In the genomic region with DNA sequence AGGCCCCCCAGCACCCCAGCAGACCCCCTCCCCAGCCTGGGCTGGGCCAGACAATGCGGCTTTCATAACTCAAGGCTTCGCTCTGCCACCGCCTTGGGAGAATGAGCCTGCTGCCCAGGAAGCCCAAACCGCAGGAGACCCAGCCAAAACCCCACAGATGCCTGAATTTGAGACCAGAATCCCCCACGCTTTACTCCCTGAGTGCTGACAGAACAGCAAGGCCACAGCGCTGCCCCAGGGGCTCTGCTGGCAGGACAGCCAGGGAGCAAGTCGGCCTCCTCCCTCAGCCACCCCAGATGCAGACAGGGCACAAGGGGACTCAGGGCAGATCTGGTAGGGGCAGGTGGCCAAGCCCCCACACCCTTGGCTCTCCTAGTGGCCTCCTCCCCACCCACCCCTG, we compare ENCODE assay signal across 22 cellular contexts. TPM values are rescaled to one million over a fixed set of nuclear protein-coding genes. Genes with fewer than 3 reads are reported as not detected.
DNase-seq lines count a peak whose midpoint lies in the region; ATAC-seq and TF ChIP-seq lines count a peak whose summit lies in the region.
"Had no signal": no experiment of that assay in that cellular context is flagged by ENCODE, and none has a peak within 500 bp of the region (broad histone marks: within the 10 kb centered on the region; RNA-seq: fewer than 3 reads in every experiment).

No MANE protein-coding gene starts in this region.

- WGBS in smooth muscle cell (ENCODE audit: low lambda C conversion rate), result 70% methylated on average over 7 of the region's 7 CpGs

- intact Hi-C loops in breast epithelium (cut with DNase I; ENCODE audit: low total_unique reads), result no loop called here

- no peak overlapping the region for H2AFZ ChIP-seq in smooth muscle cell (ENCODE audit: low read depth)

- no peak overlapping the region for H3K9ac ChIP-seq in smooth muscle cell (ENCODE audit: low read depth)

- no peak for ATAC-seq in activated naive CD4-positive, alpha-beta T cell treated with anti-CD3 and anti-CD28 coated beads, Interleukin-2, amount 50 U/mL, for 72 hours
- ATAC-seq in HG03342 (IDR thresholded peaks at IDR 0.05; ENCODE audit: unreplicated experiment), result no peak
- ATAC-seq: activated T-cell treated with anti-CD3 and anti-CD28 coated beads, Interleukin-2, amount 50 U/mL, for 72 hours; left lung had no signal

- no peaks in the 10 kb centered on the region for H3K27me3 Mint-ChIP-seq in mesothelial cell of epicardium (ENCODE audit: low read depth)

- peak overlapping the region; percentile 83 to 87 for H3K27ac ChIP-seq in breast epithelium
- peak overlapping the region; percentile 85 for H3K27ac ChIP-seq in smooth muscle cell (ENCODE audit: low read depth)
- H3K27ac ChIP-seq: left lung, SJSA1, spleen, uterus had no signal

- TF ChIP-seq POLR2A in breast epithelium (IDR thresholded peaks at IDR 0.05), result no peak

- no peaks in the 10 kb centered on the region for H3K36me3 Mint-ChIP-seq in activated naive CD4-positive, alpha-beta T cell treated with anti-CD3 and anti-CD28 coated beads, Interleukin-2, amount 50 U/mL, for 72 hours
- H3K36me3 Mint-ChIP-seq in mesothelial cell of epicardium, result peaks cover 16% of the 10 kb centered on the region
- H3K36me3 Mint-ChIP-seq: activated naive CD8-positive, alpha-beta T cell treated with anti-CD3 and anti-CD28 coated beads for 36 hours had no signal

- H4K20me1 ChIP-seq in smooth muscle cell (ENCODE audit: low read depth), result peaks cover 64% of the 10 kb centered on the region

- H3K4me2 ChIP-seq in smooth muscle cell, result peak overlapping the region; percentile 96

- DNase-seq in activated naive CD4-positive, alpha-beta T cell treated with anti-CD3 and anti-CD28 coated beads, Interleukin-2, amount 50 U/mL, for 16 hours, result peak; percentile 6
- no peak for DNase-seq in activated naive CD4-positive, alpha-beta T cell treated with anti-CD3 and anti-CD28 coated beads, Interleukin-2, amount 50 U/mL, for 72 hours (ENCODE audit: low spot score in 2 of 2)
- peak in 1 of 2 donors; percentile 57 for DNase-seq in breast epithelium (ENCODE audit: low spot score in 2 of 2)
- DNase-seq in mesothelial cell of epicardium (ENCODE audit: low spot score in 2 of 2, unreplicated experiment in 2 of 2), result no peak
- DNase-seq in smooth muscle cell (lab: John Stamatoyannopoulos, UW; ENCODE audit: unreplicated experiment), result no peak
- DNase-seq in NCI-H2029 treated with DMSO at 0.1 percent for 48 hours (lab: John Stamatoyannopoulos, UW), result no peak
- no peak for DNase-seq in COLO829 (ENCODE audit: low spot score)
- DNase-seq: 8988T; activated CD4-positive, CD25-positive, alpha-beta regulatory T cell; activated naive CD8-positive, alpha-beta T cell treated with anti-CD3 and anti-CD28 coated beads for 36 hours; activated T-cell treated with anti-CD3 and anti-CD28 coated beads, Interleukin-2, amount 50 U/mL, for 72 hours; erythroblast; left lung; NCI-H1436 treated with DMSO at 0.1 percent for 48 hours; OCI-M1; uterus had no signal

- H3K9me3 Mint-ChIP-seq in activated naive CD4-positive, alpha-beta T cell treated with anti-CD3 and anti-CD28 coated beads, Interleukin-2, amount 50 U/mL, for 72 hours, result no peaks in the 10 kb centered on the region
- no peaks in the 10 kb centered on the region for H3K9me3 Mint-ChIP-seq in mesothelial cell of epicardium
- H3K9me3 Mint-ChIP-seq: activated naive CD8-positive, alpha-beta T cell treated with anti-CD3 and anti-CD28 coated beads for 36 hours; activated T-cell treated with anti-CD3 and anti-CD28 coated beads, Interleukin-2, amount 50 U/mL, for 72 hours had no signal

- H3K4me3 ChIP-seq in breast epithelium, result no peak overlapping the region
- peak overlapping the region; percentile 79 for H3K4me3 ChIP-seq in smooth muscle cell
- H3K4me3 ChIP-seq: SJSA1, spleen, uterus had no signal

- no peaks in the 10 kb centered on the region for H3K9me3 ChIP-seq in breast epithelium
- H3K9me3 ChIP-seq in smooth muscle cell (replicated peaks; ENCODE audit: low read depth), result no peaks in the 10 kb centered on the region
- H3K9me3 ChIP-seq: left lung, SJSA1, spleen, uterus had no signal

- no peak for TF ChIP-seq CTCF in breast epithelium (IDR thresholded peaks at IDR 0.05)
- TF ChIP-seq CTCF in mesothelial cell of epicardium (IDR thresholded peaks at IDR 0.05; ENCODE audit: unreplicated experiment), result no peak
- no peak for TF ChIP-seq CTCF in smooth muscle cell (IDR thresholded peaks at IDR 0.05; ENCODE audit: borderline replicate concordance, insufficient read depth, poor library complexity, severe bottlenecking)

- peaks cover 74% of the 10 kb centered on the region for H3K4me1 Mint-ChIP-seq in mesothelial cell of epicardium

- H3K27me3 ChIP-seq in breast epithelium (peaks cover 0 to 4% of the 10 kb centered on the region in 2 donors), smooth muscle cell (ENCODE audit: low read depth) (no peaks in the 10 kb centered on the region)
- H3K27me3 ChIP-seq: uterus had no signal

- H3K4me1 ChIP-seq in breast epithelium, result no peaks in the 10 kb centered on the region
- peaks cover 60% of the 10 kb centered on the region for H3K4me1 ChIP-seq in smooth muscle cell (ENCODE audit: low read depth)

- no peaks in the 10 kb centered on the region for H3K36me3 ChIP-seq in breast epithelium
- H3K36me3 ChIP-seq in smooth muscle cell (ENCODE audit: low read depth), result no peaks in the 10 kb centered on the region
- H3K36me3 ChIP-seq: left lung, SJSA1, spleen, uterus had no signal

- peak overlapping the region; percentile 88 for H3K4me3 Mint-ChIP-seq in mesothelial cell of epicardium
- H3K4me3 Mint-ChIP-seq: activated naive CD8-positive, alpha-beta T cell treated with anti-CD3 and anti-CD28 coated beads for 36 hours had no signal

- peaks cover 39% of the 10 kb centered on the region for H3F3A ChIP-seq in smooth muscle cell (ENCODE audit: low read depth)

- peaks cover 60% of the 10 kb centered on the region for H3K79me2 ChIP-seq in smooth muscle cell (ENCODE audit: low read depth)

- H3K27ac Mint-ChIP-seq in activated naive CD4-positive, alpha-beta T cell treated with anti-CD3 and anti-CD28 coated beads, Interleukin-2, amount 50 U/mL, for 72 hours, result no peak overlapping the region
- peak overlapping the region; percentile 86 for H3K27ac Mint-ChIP-seq in mesothelial cell of epicardium
- H3K27ac Mint-ChIP-seq: activated naive CD8-positive, alpha-beta T cell treated with anti-CD3 and anti-CD28 coated beads for 36 hours; activated T-cell treated with anti-CD3 and anti-CD28 coated beads, Interleukin-2, amount 50 U/mL, for 72 hours had no signal

RNA-seq across cellular contexts. Expression of a gene that starts 2.2 kb away (rescaled TPM):
- total RNA-seq in activated naive CD4-positive, alpha-beta T cell treated with anti-CD3 and anti-CD28 coated beads, Interleukin-2, amount 50 U/mL, for 72 hours, result not detected
- total RNA-seq in breast epithelium (10 to 100 TPM; 26.7 to 75.8 (median 36.1) TPM), mesothelial cell of epicardium (146 to 149 TPM (median 148 TPM) in 3 replicates), smooth muscle cell (168 and 172 TPM in 2 replicates)
- polyA plus RNA-seq in smooth muscle cell, result 92.9 and 102 TPM in 2 replicates
- total RNA-seq: activated naive CD8-positive, alpha-beta T cell treated with anti-CD3 and anti-CD28 coated beads for 36 hours; activated T-cell treated with anti-CD3 and anti-CD28 coated beads, Interleukin-2, amount 50 U/mL, for 72 hours; G401; SJSA1; T-helper 2 cell treated with Interferon-gamma antibody and Interleukin-4, amounts not matched to agents 100 ng/mL and 5 ng/mL, for 36 hours had no signal
- polyA plus RNA-seq: BJ had no signal

Comparison
In these comparisons a context has a peak if more than half of its experiments do, and no peak if none do; other contexts are left out.
1. RNA of a gene that starts 2.2 kb away (total RNA-seq): 168 to 172 TPM in smooth muscle cell, 146 to 149 TPM in mesothelial cell of epicardium and 26.7 to 75.8 TPM in breast epithelium; not detected in activated naive CD4-positive, alpha-beta T cell treated with anti-CD3 and anti-CD28 coated beads, Interleukin-2, amount 50 U/mL, for 72 hours; every median in the first group is over 10 times any median in the second.